ENCODE assay signal across 16 cellular contexts in the genomic region with DNA sequence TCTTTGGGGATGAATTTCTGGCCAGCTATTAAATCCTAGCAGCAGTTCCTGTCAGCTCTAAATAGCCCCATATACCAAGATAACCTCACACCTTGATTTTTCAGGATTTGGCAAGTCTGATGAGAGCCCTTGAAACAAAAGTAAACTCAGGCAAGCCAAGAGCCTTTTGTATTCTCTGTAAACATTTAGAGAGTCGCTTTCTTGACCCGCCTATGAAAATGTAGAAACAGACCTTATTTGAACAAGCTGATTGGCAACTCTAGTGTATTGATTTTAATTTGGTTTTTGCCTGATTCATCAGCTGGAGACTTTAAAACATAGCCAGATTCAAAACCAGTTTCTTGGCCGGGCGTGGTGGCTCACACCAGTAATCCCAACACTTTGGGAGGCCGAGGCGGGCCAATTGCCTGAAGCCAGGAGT. TPM values are rescaled to one million over a fixed set of nuclear protein-coding genes. Genes with fewer than 3 reads are reported as not detected.
DNase-seq lines count a peak whose midpoint lies in the region; ATAC-seq and TF ChIP-seq lines count a peak whose summit lies in the region.
"Had no signal": no experiment of that assay in that cellular context is flagged by ENCODE, and none has a peak within 500 bp of the region (broad histone marks: within the 10 kb centered on the region; RNA-seq: fewer than 3 reads in every experiment).

No MANE protein-coding gene starts in this region.

- no peaks in the 10 kb centered on the region for H4K20me1 ChIP-seq in mammary epithelial cell (ENCODE audit: insufficient read depth, low read length)

- no peak overlapping the region for H2AFZ ChIP-seq in mammary epithelial cell (ENCODE audit: low read depth, low read length)

- POLR2A ChIA-PET in activated CD8-positive, alpha-beta T cell treated with anti-CD3 and anti-CD28 coated beads, Interleukin-2, amount 10 ng/mL, durations not matched to agents 7 days and 5 days (lab: Charles Lee) = no interaction called here

- WGBS in mammary epithelial cell (ENCODE audit: low coverage, missing lambda C conversion rate) = 97% methylated on average over 4 of the region's 6 CpGs
- 31% methylated on average over 6 of the region's 6 CpGs for WGBS in liver

- H3K27me3 ChIP-seq in breast epithelium (no peaks in the 10 kb centered on the region), mammary epithelial cell (ENCODE audit: insufficient read depth, low read length) (no peaks in the 10 kb centered on the region), liver (ENCODE audit: control insufficient read depth in 4 of 4, insufficient read depth in 4 of 4, low read length in 3 of 4) (no peaks in the 10 kb centered on the region)

- no peaks in the 10 kb centered on the region for H3K79me2 ChIP-seq in mammary epithelial cell (ENCODE audit: insufficient read depth, low read length)

- no peaks in the 10 kb centered on the region for H3K36me3 Mint-ChIP-seq in activated CD8-positive, alpha-beta T cell treated with anti-CD3 and anti-CD28 coated beads, Interleukin-2, amount 10 ng/mL, durations not matched to agents 7 days and 5 days (ENCODE audit: low read depth)

- in situ Hi-C loops in mammary epithelial cell (cut with MboI; ENCODE audit: low sequenced_read_pairs in 2 of 2) = no loop called here

- ATAC-seq in HG02840 (IDR thresholded peaks at IDR 0.05; ENCODE audit: low FRiP score, unreplicated experiment) = no peak
- ATAC-seq in activated CD8-positive, alpha-beta T cell treated with anti-CD3 and anti-CD28 coated beads, Interleukin-2, amount 10 ng/mL, durations not matched to agents 7 days and 5 days = no peak
- ATAC-seq: K562 had no signal

- CTCF ChIA-PET in mammary epithelial cell (lab: Charles Lee; ENCODE audit: low non-redundant PET) = no interaction called here
- CTCF ChIA-PET in activated CD8-positive, alpha-beta T cell treated with anti-CD3 and anti-CD28 coated beads, Interleukin-2, amount 10 ng/mL, durations not matched to agents 7 days and 5 days (lab: Charles Lee) = no interaction called here

- no peak for TF ChIP-seq POLR2A in breast epithelium (IDR thresholded peaks at IDR 0.05)

- peaks cover 4% of the 10 kb centered on the region for H3K27me3 Mint-ChIP-seq in activated CD8-positive, alpha-beta T cell treated with anti-CD3 and anti-CD28 coated beads, Interleukin-2, amount 10 ng/mL, durations not matched to agents 7 days and 5 days (ENCODE audit: low read depth)
- H3K27me3 Mint-ChIP-seq: dendritic cell treated with granulocyte-macrophage colony-stimulating factor and Interleukin-4, amounts not matched to agents 40 ng/mL and 50 ng/mL, for 4 days had no signal

- H3K4me2 ChIP-seq in mammary epithelial cell (ENCODE audit: insufficient read depth, low read depth, low read length) = no peak overlapping the region

- no peaks in the 10 kb centered on the region for H3K9me3 Mint-ChIP-seq in activated CD8-positive, alpha-beta T cell treated with anti-CD3 and anti-CD28 coated beads, Interleukin-2, amount 10 ng/mL, durations not matched to agents 7 days and 5 days (ENCODE audit: insufficient read depth)
- H3K9me3 Mint-ChIP-seq: dendritic cell treated with granulocyte-macrophage colony-stimulating factor and Interleukin-4, amounts not matched to agents 40 ng/mL and 50 ng/mL, for 4 days had no signal

- H3K27ac ChIP-seq in breast epithelium (peak overlapping the region; percentile 38 to 54), mammary epithelial cell (ENCODE audit: insufficient read depth, low read depth, low read length) (no peak overlapping the region), liver (ENCODE audit: low read depth in 1 of 2, low read length in 2 of 2) (peak overlapping the region in 1 of 2 donors; percentile 28)
- H3K27ac ChIP-seq: SK-N-MC, WERI-Rb-1 had no signal

- H3K36me3 ChIP-seq in breast epithelium (no peaks in the 10 kb centered on the region), mammary epithelial cell (ENCODE audit: insufficient read depth, low read length) (no peaks in the 10 kb centered on the region), liver (ENCODE audit: control insufficient read depth in 4 of 4, insufficient read depth in 3 of 4, low read depth in 1 of 4, low read length in 3 of 4) (no peaks in the 10 kb centered on the region)
- H3K36me3 ChIP-seq: WERI-Rb-1 had no signal

- H3K9me3 ChIP-seq in breast epithelium = no peaks in the 10 kb centered on the region
- H3K9me3 ChIP-seq in mammary epithelial cell (replicated peaks; ENCODE audit: insufficient read depth, low read length) = no peaks in the 10 kb centered on the region
- no peaks in the 10 kb centered on the region for H3K9me3 ChIP-seq in liver (ENCODE audit: control insufficient read depth in 4 of 4, low read length in 3 of 4)

- H3K9ac ChIP-seq in mammary epithelial cell (ENCODE audit: insufficient read depth, low read length) (no peak overlapping the region), liver (ENCODE audit: low read depth in 1 of 2, low read length in 2 of 2) (no peak overlapping the region)

- peaks cover 8% of the 10 kb centered on the region for H3K4me1 Mint-ChIP-seq in activated CD8-positive, alpha-beta T cell treated with anti-CD3 and anti-CD28 coated beads, Interleukin-2, amount 10 ng/mL, durations not matched to agents 7 days and 5 days (ENCODE audit: low read depth)

- dilution Hi-C loops in mammary epithelial cell (cut with HindIII; ENCODE audit: low sequenced_read_pairs) = no loop called here

- no peak overlapping the region for H3K27ac Mint-ChIP-seq in activated CD8-positive, alpha-beta T cell treated with anti-CD3 and anti-CD28 coated beads, Interleukin-2, amount 10 ng/mL, durations not matched to agents 7 days and 5 days
- H3K27ac Mint-ChIP-seq: dendritic cell treated with granulocyte-macrophage colony-stimulating factor and Interleukin-4, amounts not matched to agents 40 ng/mL and 50 ng/mL, for 4 days had no signal

- H3K4me1 ChIP-seq in breast epithelium (no peaks in the 10 kb centered on the region), mammary epithelial cell (ENCODE audit: insufficient read depth, low read length) (peaks cover under 1% of the 10 kb centered on the region), liver (ENCODE audit: control insufficient read depth in 4 of 4, insufficient read depth in 4 of 4, low read length in 3 of 4) (peaks cover 3 to 18% (median 11%) of the 10 kb centered on the region in 4 donors)

- no peak for DNase-seq in breast epithelium (ENCODE audit: low spot score in 2 of 2)
- no peak for DNase-seq in mammary epithelial cell
- DNase-seq in NCI-H69 (lab: John Stamatoyannopoulos, UW) = peak; percentile 67
- no peak for DNase-seq in activated CD8-positive, alpha-beta T cell treated with anti-CD3 and anti-CD28 coated beads, Interleukin-2, amount 10 ng/mL, durations not matched to agents 7 days and 5 days
- DNase-seq in superior temporal gyrus (ENCODE audit: extremely low spot score) = no peak
- DNase-seq in NCI-H446 (lab: John Stamatoyannopoulos, UW) = no peak
- DNase-seq: activated gamma-delta T cell; head of caudate nucleus; stimulated activated CD4-positive, alpha-beta T cell treated with anti-CD3 and anti-CD28 coated beads, Interleukin-4, amount 100 ng/mL, for 24 hours; T-helper 2 cell; WERI-Rb-1 had no signal

- no peak overlapping the region for H3K4me3 Mint-ChIP-seq in activated CD8-positive, alpha-beta T cell treated with anti-CD3 and anti-CD28 coated beads, Interleukin-2, amount 10 ng/mL, durations not matched to agents 7 days and 5 days
- H3K4me3 Mint-ChIP-seq: dendritic cell treated with granulocyte-macrophage colony-stimulating factor and Interleukin-4, amounts not matched to agents 40 ng/mL and 50 ng/mL, for 4 days had no signal

- BruUV-seq in mammary epithelial cell (replicated peaks; lab: Mats Ljungman, UMichigan) = no TSS peak

- intact Hi-C loops in breast epithelium (cut with DNase I; ENCODE audit: low total_unique reads) (no loop called here), mammary epithelial cell (cut with micrococcal nuclease) (no loop called here)

- H3K4me3 ChIP-seq in breast epithelium (no peak overlapping the region), mammary epithelial cell (replicated peaks in 1 of 3; ENCODE audit: insufficient read depth in 1 of 3, low read depth in 2 of 3, low read length in 3 of 3) (no peak overlapping the region), liver (ENCODE audit: low read depth in 1 of 3, low read length in 3 of 3) (no peak overlapping the region)
- H3K4me3 ChIP-seq: K562, SK-N-MC had no signal

- no peak for TF ChIP-seq CTCF in breast epithelium (IDR thresholded peaks at IDR 0.05)
- no peak for TF ChIP-seq CTCF in mammary epithelial cell (conservative IDR thresholded peaks at IDR 0.05 in 1 of 2, IDR thresholded peaks at IDR 0.05 in 1 of 2; ENCODE audit: extremely low read depth in 1 of 2, insufficient read depth in 1 of 2, low read depth in 1 of 2, low read length in 2 of 2)
- no peak for TF ChIP-seq CTCF in liver (IDR thresholded peaks at IDR 0.05; ENCODE audit: low read depth, low read length, missing input control)

- peak in 1 of 2 donors; percentile 52 for TF ChIP-seq RAD21 in liver (IDR thresholded peaks at IDR 0.05)

TF ChIP-seq in liver, 16 proteins besides CTCF, POLR2A, EP300 and RAD21 (continues in another document):
- TF ChIP-seq, protein P1, sequence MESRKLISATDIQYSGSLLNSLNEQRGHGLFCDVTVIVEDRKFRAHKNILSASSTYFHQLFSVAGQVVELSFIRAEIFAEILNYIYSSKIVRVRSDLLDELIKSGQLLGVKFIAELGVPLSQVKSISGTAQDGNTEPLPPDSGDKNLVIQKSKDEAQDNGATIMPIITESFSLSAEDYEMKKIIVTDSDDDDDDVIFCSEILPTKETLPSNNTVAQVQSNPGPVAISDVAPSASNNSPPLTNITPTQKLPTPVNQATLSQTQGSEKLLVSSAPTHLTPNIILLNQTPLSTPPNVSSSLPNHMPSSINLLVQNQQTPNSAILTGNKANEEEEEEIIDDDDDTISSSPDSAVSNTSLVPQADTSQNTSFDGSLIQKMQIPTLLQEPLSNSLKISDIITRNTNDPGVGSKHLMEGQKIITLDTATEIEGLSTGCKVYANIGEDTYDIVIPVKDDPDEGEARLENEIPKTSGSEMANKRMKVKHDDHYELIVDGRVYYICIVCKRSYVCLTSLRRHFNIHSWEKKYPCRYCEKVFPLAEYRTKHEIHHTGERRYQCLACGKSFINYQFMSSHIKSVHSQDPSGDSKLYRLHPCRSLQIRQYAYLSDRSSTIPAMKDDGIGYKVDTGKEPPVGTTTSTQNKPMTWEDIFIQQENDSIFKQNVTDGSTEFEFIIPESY (IDR thresholded peaks at IDR 0.05) = no peak
- TF ChIP-seq NR2F2 (IDR thresholded peaks at IDR 0.05) = peak; percentile 19
- peak; percentile 24 for TF ChIP-seq FOXA1 (IDR thresholded peaks at IDR 0.05)
- TF ChIP-seq, protein P2, sequence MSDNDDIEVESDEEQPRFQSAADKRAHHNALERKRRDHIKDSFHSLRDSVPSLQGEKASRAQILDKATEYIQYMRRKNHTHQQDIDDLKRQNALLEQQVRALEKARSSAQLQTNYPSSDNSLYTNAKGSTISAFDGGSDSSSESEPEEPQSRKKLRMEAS (IDR thresholded peaks at IDR 0.05) = peak; percentile 29
- TF ChIP-seq EGR1 (IDR thresholded peaks at IDR 0.05; ENCODE audit: low read depth in 2 of 2) = no peak

RNA-seq across cellular contexts. Expression of a gene that starts 43.4 kb away (rescaled TPM):
- 10 to 100 TPM; 18.1 to 28.7 (median 22.3) TPM for total RNA-seq in breast epithelium
- total RNA-seq in mammary epithelial cell = 1 to 10 TPM; 2.7 to 2.8 TPM
- 1.9 TPM for polyA plus RNA-seq in mammary epithelial cell
- 6.5 TPM for polyA minus RNA-seq in mammary epithelial cell
- total RNA-seq in liver = 1 to 10 TPM; 4.0 to 8.9 TPM
- 1 to 10 TPM; 3.3 to 4.9 TPM for polyA plus RNA-seq in liver
- 1 to 10 TPM; 2.3 to 2.7 TPM for total RNA-seq in activated CD8-positive, alpha-beta T cell treated with anti-CD3 and anti-CD28 coated beads, Interleukin-2, amount 10 ng/mL, durations not matched to agents 7 days and 5 days
